Comparison of ENCODE assay signal across 8 cellular contexts in genomic region chr17:81869221-81870154, GRCh38. TPM values are rescaled to one million over a fixed set of nuclear protein-coding genes. Genes with fewer than 3 reads are reported as not detected.
DNase-seq lines count a peak whose midpoint lies in the region; ATAC-seq and TF ChIP-seq lines count a peak whose summit lies in the region.

No MANE protein-coding gene starts in this region.

- ATAC-seq in lung (ENCODE audit: insufficient read depth, low FRiP score) (no peak), HG03025 (IDR thresholded peaks at IDR 0.05; ENCODE audit: low FRiP score, unreplicated experiment) (no peak)

- H3K9me3 ChIP-seq in lung (ENCODE audit: control insufficient read depth in 2 of 2, insufficient read depth in 1 of 2, low read length in 1 of 2) (no peaks in the 10 kb centered on the region), stomach (no peaks in the 10 kb centered on the region)

- TF ChIP-seq CTCF in choroid plexus epithelial cell (conservative IDR thresholded peaks at IDR 0.05; ENCODE audit: low read depth, low read length) (peak; percentile 61), lung (IDR thresholded peaks at IDR 0.05; ENCODE audit: control extremely low read depth, extremely low read depth) (peak; percentile 30), stomach (IDR thresholded peaks at IDR 0.05) (peak in 5 of 7 experiments; percentile 68 to 97 (median 85))

- no peaks in the 10 kb centered on the region for H3K27me3 ChIP-seq in lung (ENCODE audit: control insufficient read depth, insufficient read depth)
- H3K27me3 ChIP-seq in stomach, result no peaks in the 10 kb centered on the region

- H3K36me3 ChIP-seq in lung (ENCODE audit: control insufficient read depth in 2 of 2, insufficient read depth in 2 of 2, low read length in 2 of 2) (peaks cover 0 to 25% of the 10 kb centered on the region in 2 donors), stomach (peaks cover 22 to 35% (median 29%) of the 10 kb centered on the region in 4 donors)

- DNase-seq in NCI-H1417 (lab: John Stamatoyannopoulos, UW) (peak in 2 of 3 experiments; percentile 32 to 43), NCI-H1417 treated with DMSO at 0.1 percent for 48 hours (lab: John Stamatoyannopoulos, UW) (no peak), SK-N-DZ (ENCODE audit: low spot score) (peak; percentile 72), choroid plexus epithelial cell (ENCODE audit: low read depth) (peak; percentile 36), lung (ENCODE audit: low spot score) (no peak), stomach (peak; percentile 33), NCI-H2196 treated with DMSO at 0.1 percent for 48 hours (lab: John Stamatoyannopoulos, UW; ENCODE audit: unreplicated experiment) (no peak)

- no peak for TF ChIP-seq EP300 in stomach (IDR thresholded peaks at IDR 0.05)

- 40 to 43% methylated on average over 48 to 52 of the region's 52 CpGs for WGBS in lung, 2 donors
- 18 to 27% (median 25%) methylated on average over 31 to 52 of the region's 52 CpGs for WGBS in stomach, 5 donors

- peak overlapping the region; percentile 90 to 98 for H3K27ac ChIP-seq in lung (ENCODE audit: low read depth in 1 of 2, low read length in 1 of 2)
- H3K27ac ChIP-seq in stomach, result peak overlapping the region; percentile 92 to 100 (median 98)

- no peak for TF ChIP-seq POLR2A in stomach (IDR thresholded peaks at IDR 0.05)

- H3K4me3 ChIP-seq in choroid plexus epithelial cell (ENCODE audit: low read depth, low read length) (peak overlapping the region; percentile 82), lung (peak overlapping the region; percentile 71), stomach (peak overlapping the region; percentile 68 to 98 (median 85))

- intact Hi-C loops in stomach (cut with DNase I; ENCODE audit: low total_unique reads), result no loop called here

- H3K4me1 ChIP-seq in lung (ENCODE audit: control insufficient read depth in 2 of 2, insufficient read depth in 2 of 2, low read length in 2 of 2) (peaks cover 0 to 11% of the 10 kb centered on the region in 2 donors), stomach (peaks cover 54 to 84% (median 73%) of the 10 kb centered on the region in 4 donors)

RNA-seq across cellular contexts. Expression of gene ARHGDIA, which starts 1.6 kb away (rescaled TPM):
- 156 and 163 TPM in 2 replicates for polyA plus RNA-seq in SK-N-DZ (2014; cell fraction: cytosol; rRNA removed)
- polyA plus RNA-seq in SK-N-DZ (2014; cell fraction: nucleus; rRNA removed), result 180 and 182 TPM in 2 replicates
- total RNA-seq in lung (100 to 1,000 TPM; 118 to 558 TPM), stomach (100 to 1,000 TPM in 3 of 5 donors, 10 to 100 TPM in 2; 57.1 to 435 (median 117) TPM)
- polyA plus RNA-seq in lung (100 to 1,000 TPM; 327 to 464 TPM), stomach (100 to 1,000 TPM; 154 to 240 (median 212) TPM)

RNA-seq across cellular contexts. Expression of gene P4HB, which starts 9.2 kb away (rescaled TPM):
- polyA plus RNA-seq in SK-N-DZ (2014; cell fraction: cytosol; rRNA removed), result 365 and 652 TPM in 2 replicates
- 524 and 557 TPM in 2 replicates for polyA plus RNA-seq in SK-N-DZ (2014; cell fraction: nucleus; rRNA removed)
- total RNA-seq in lung (100 to 1,000 TPM; 356 to 990 TPM), stomach (1,000 to 10,000 TPM in 2 of 5 donors, 100 to 1,000 TPM in 3; 401 to 1,308 (median 815) TPM)
- polyA plus RNA-seq in lung (100 to 1,000 TPM; 695 to 862 TPM), stomach (100 to 1,000 TPM; 426 to 709 (median 528) TPM)

RNA-seq across cellular contexts. Expression of gene ALYREF, which starts 21.9 kb away (rescaled TPM):
- 347 and 360 TPM in 2 replicates for polyA plus RNA-seq in SK-N-DZ (2014; cell fraction: cytosol; rRNA removed)
- polyA plus RNA-seq in SK-N-DZ (2014; cell fraction: nucleus; rRNA removed), result 122 and 243 TPM in 2 replicates
- total RNA-seq in lung (10 to 100 TPM; 46.5 to 79.5 TPM), stomach (100 to 1,000 TPM in 2 of 5 donors, 10 to 100 TPM in 2, 1 to 10 TPM in 1; 5.8 to 224 (median 90.1) TPM)
- polyA plus RNA-seq in lung (10 to 100 TPM; 26.1 to 65.8 TPM), stomach (10 to 100 TPM; 33.6 to 42.3 (median 36.8) TPM)

RNA-seq across cellular contexts. Expression of gene ANAPC11, which starts 22.0 kb away (rescaled TPM):
- polyA plus RNA-seq in SK-N-DZ (2014; cell fraction: cytosol; rRNA removed), result 414 and 518 TPM in 2 replicates
- 292 and 327 TPM in 2 replicates for polyA plus RNA-seq in SK-N-DZ (2014; cell fraction: nucleus; rRNA removed)
- total RNA-seq in lung (100 to 1,000 TPM in 1 of 2 donors, 10 to 100 TPM in 1; 36.0 to 132 TPM), stomach (100 to 1,000 TPM in 3 of 5 donors, 10 to 100 TPM in 2; 49.8 to 141 (median 108) TPM)
- polyA plus RNA-seq in lung (100 to 1,000 TPM; 236 to 293 TPM), stomach (100 to 1,000 TPM; 231 to 276 (median 257) TPM)

RNA-seq across cellular contexts. Expression of gene NPB, which starts 32.5 kb away (rescaled TPM):
- 3.0 and 13.2 TPM in 2 replicates for polyA plus RNA-seq in SK-N-DZ (2014; cell fraction: cytosol; rRNA removed)
- polyA plus RNA-seq in SK-N-DZ (2014; cell fraction: nucleus; rRNA removed), result 0.83 and 3.4 TPM in 2 replicates
- under 1 TPM; 0.48 to 0.55 TPM for total RNA-seq in lung
- polyA plus RNA-seq in lung, result under 1 TPM; 0.41 to 0.44 TPM
- 1 to 10 TPM in 2 of 5 donors, not detected in 3; 1.4 to 2.0 TPM for total RNA-seq in stomach
- under 1 TPM in 2 of 3 donors, not detected in 1; 0.83 to 0.93 TPM for polyA plus RNA-seq in stomach

Comparison
In these comparisons a context has a peak if more than half of its experiments do, and no peak if none do; other contexts are left out.
1. DNase-seq: peak in NCI-H1417 (2 of 3), SK-N-DZ (single experiment), choroid plexus epithelial cell (single experiment) and stomach (single experiment); none in NCI-H1417 treated with DMSO at 0.1 percent for 48 hours (single experiment), lung (single experiment) and NCI-H2196 treated with DMSO at 0.1 percent for 48 hours (single experiment).
2. CTCF ChIP-seq: peak in every context shown above with its lines; median percentile 85 in stomach; 61 in choroid plexus epithelial cell; 30 in lung.
3. Peak in every context shown above with its lines, with median percentiles within 50 percentile points of each other: H3K4me3 ChIP-seq.